ENCODE assay signal across 8 cellular contexts in the genomic region with DNA sequence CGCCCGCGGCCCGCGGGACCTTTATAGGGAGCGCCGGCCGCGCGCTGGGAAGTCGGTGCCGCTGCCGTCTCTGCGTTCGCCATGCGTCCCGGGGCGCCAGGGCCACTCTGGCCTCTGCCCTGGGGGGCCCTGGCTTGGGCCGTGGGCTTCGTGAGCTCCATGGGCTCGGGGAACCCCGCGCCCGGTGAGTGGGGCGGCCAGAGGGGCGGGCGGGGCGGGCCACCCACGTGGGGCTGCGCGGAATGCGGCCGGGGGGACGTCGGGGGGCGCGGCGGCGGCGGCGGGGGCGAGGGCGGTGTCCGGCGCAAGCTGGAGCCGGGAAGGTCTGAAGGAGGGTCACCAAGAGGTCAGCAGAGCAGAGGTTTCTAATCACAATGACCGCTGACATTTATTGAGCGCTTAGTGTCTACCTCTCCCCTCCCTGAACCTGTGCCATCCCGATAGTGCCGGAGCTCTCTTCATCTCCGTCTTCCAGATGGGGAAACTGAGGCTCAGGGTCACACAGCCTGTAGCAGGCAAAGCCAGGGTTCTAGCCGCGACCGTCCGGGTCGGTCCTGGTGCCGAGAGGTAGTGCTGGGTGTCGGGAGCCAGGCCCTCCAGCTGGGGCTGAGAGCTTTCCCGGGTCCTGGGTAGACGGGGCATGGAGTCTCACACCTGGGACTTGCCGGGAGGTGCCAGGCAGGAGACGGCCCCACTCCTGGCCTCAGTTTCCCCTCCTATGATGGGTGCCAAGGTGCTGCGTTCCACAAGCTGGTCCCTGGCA. TPM values are rescaled to one million over a fixed set of nuclear protein-coding genes. Genes with fewer than 3 reads are reported as not detected.
DNase-seq lines count a peak whose midpoint lies in the region; ATAC-seq, FAIRE-seq and TF ChIP-seq lines count a peak whose summit lies in the region.

Gene FSTL3, plus strand, starts transcription at position 50 of the 763 bp plus-strand sequence. Its CDS starts 32 bp downstream, at position 82.

- H3K9ac ChIP-seq in kidney (ENCODE audit: low read length in 2 of 2), result peak within 1 kb of the TSS; percentile 48 to 77
- H3K9ac ChIP-seq in stomach smooth muscle (ENCODE audit: low read length in 2 of 2), result peak within 1 kb of the TSS; percentile 83 to 94

- intact Hi-C loops in kidney (cut with DNase I) (no loop called here), OCI-LY7 (cut with micrococcal nuclease; ENCODE audit: unreplicated experiment) (no loop called here)
- intact Hi-C loops in activated naive CD4-positive, alpha-beta T cell treated with anti-CD3 and anti-CD28 coated beads for 36 hours (cut with micrococcal nuclease), result no loop called here

- no peak for FAIRE-seq in kidney (lab: Jason Lieb, UNC)

- H3K36me3 Mint-ChIP-seq in GM23338 (ENCODE audit: low read depth), result no peaks in the 10 kb centered on the region
- H3K36me3 Mint-ChIP-seq in activated naive CD4-positive, alpha-beta T cell treated with anti-CD3 and anti-CD28 coated beads for 36 hours (ENCODE audit: low read depth), result no peaks in the 10 kb centered on the region

- H3K4me1 Mint-ChIP-seq in GM23338, result no peaks in the 10 kb centered on the region; the same call in 2 of the 3 replicates
- H3K4me1 Mint-ChIP-seq in activated naive CD4-positive, alpha-beta T cell treated with anti-CD3 and anti-CD28 coated beads for 36 hours (ENCODE audit: low read depth), result peaks cover 13% of the 10 kb centered on the region

- H3K4me2 ChIP-seq in GM23338 (no peak within 1 kb of the TSS; the same call in 1 of the 2 replicates), OCI-LY7 (ENCODE audit: low read length) (no peak within 1 kb of the TSS)

- CTCF ChIA-PET in OCI-LY7 (lab: Charles Lee; ENCODE audit: unreplicated experiment), result no interaction called here
- CTCF ChIA-PET in activated naive CD4-positive, alpha-beta T cell treated with anti-CD3 and anti-CD28 coated beads for 36 hours (lab: Charles Lee), result no interaction called here

- H3K9me2 ChIP-seq in GM23338 (ENCODE audit: insufficient read depth) (no peaks in the 10 kb centered on the region), OCI-LY7 (ENCODE audit: insufficient read depth, low read length) (no peaks in the 10 kb centered on the region)

- H3K4me3 ChIP-seq in GM23338, result peak within 1 kb of the TSS; percentile 43; the same call in 1 of the 2 replicates
- peak within 1 kb of the TSS; percentile 83 for H3K4me3 ChIP-seq in astrocyte of the spinal cord (ENCODE audit: low read depth, low read length)
- H3K4me3 ChIP-seq in kidney (ENCODE audit: low read length in 2 of 2), result peak within 1 kb of the TSS; percentile 54 to 66
- H3K4me3 ChIP-seq in stomach smooth muscle (ENCODE audit: low read length in 2 of 2), result peak within 1 kb of the TSS; percentile 83 to 98
- H3K4me3 ChIP-seq in OCI-LY7 (ENCODE audit: low read depth, low read length, poor library complexity, severe bottlenecking), result no peak within 1 kb of the TSS

- POLR2A ChIA-PET in OCI-LY7 (lab: Charles Lee), result no interaction called here

- H3K27ac ChIP-seq in GM23338 (ENCODE audit: low read depth) (no peak within 1 kb of the TSS), kidney (ENCODE audit: low read depth in 2 of 2, low read length in 2 of 2) (peak within 1 kb of the TSS; percentile 67 to 71), stomach smooth muscle (ENCODE audit: low read length) (peak within 1 kb of the TSS; percentile 77), OCI-LY7 (ENCODE audit: low read depth, low read length, poor library complexity, severe bottlenecking) (no peak within 1 kb of the TSS)

- H3K27me3 ChIP-seq in GM23338 (ENCODE audit: insufficient read depth), result peaks cover 16% of the 10 kb centered on the region
- peaks cover 0 to 2% of the 10 kb centered on the region in 2 donors for H3K27me3 ChIP-seq in stomach smooth muscle (ENCODE audit: control insufficient read depth in 1 of 2, insufficient read depth in 2 of 2, low read length in 2 of 2)

- 0 out of 2 replicates have a peak, but pooled peaks cover 3% of the 10 kb centered on the region for H3K4me1 ChIP-seq in GM23338 (ENCODE audit: insufficient read depth)
- H3K4me1 ChIP-seq in kidney (ENCODE audit: control insufficient read depth in 1 of 2, insufficient read depth in 1 of 2, low read depth in 1 of 2, low read length in 2 of 2), result peaks cover 0 to 19% of the 10 kb centered on the region in 2 donors
- H3K4me1 ChIP-seq in stomach smooth muscle (ENCODE audit: control insufficient read depth, insufficient read depth, low read length), result peaks cover 30% of the 10 kb centered on the region
- H3K4me1 ChIP-seq in OCI-LY7 (ENCODE audit: insufficient read depth, low read length, poor library complexity, severe bottlenecking), result peaks cover 10% of the 10 kb centered on the region

- H3K27me3 Mint-ChIP-seq in GM23338 (ENCODE audit: insufficient read depth, low read depth, poor library complexity), result peaks cover 31% of the 10 kb centered on the region
- peaks cover 16% of the 10 kb centered on the region for H3K27me3 Mint-ChIP-seq in activated naive CD4-positive, alpha-beta T cell treated with anti-CD3 and anti-CD28 coated beads for 36 hours (ENCODE audit: low read depth)

- H4K20me1 ChIP-seq in GM23338 (replicated peaks; ENCODE audit: insufficient read depth) (no peaks in the 10 kb centered on the region), OCI-LY7 (ENCODE audit: insufficient read depth, low read length) (no peaks in the 10 kb centered on the region; the same call in 1 of the 2 replicates)

- no peak for ATAC-seq in GM23338
- ATAC-seq in activated CD4-positive, CD25-positive, alpha-beta regulatory T cell treated with anti-CD3 and anti-CD28 coated beads, Interleukin-2, amount 50 U/mL, for 24 hours, result no peak

- peak within 1 kb of the TSS; percentile 54 for H3K4me3 Mint-ChIP-seq in GM23338
- H3K4me3 Mint-ChIP-seq in activated naive CD4-positive, alpha-beta T cell treated with anti-CD3 and anti-CD28 coated beads for 36 hours, result no peak within 1 kb of the TSS

- no peaks in the 10 kb centered on the region for H3K9me3 ChIP-seq in kidney (ENCODE audit: control insufficient read depth in 1 of 2, low read length in 2 of 2)
- H3K9me3 ChIP-seq in stomach smooth muscle (ENCODE audit: control insufficient read depth in 2 of 2, low read length in 2 of 2), result no peaks in the 10 kb centered on the region
- no peaks in the 10 kb centered on the region for H3K9me3 ChIP-seq in OCI-LY7 (ENCODE audit: low read length)

- no peak for TF ChIP-seq CTCF in GM23338 (conservative IDR thresholded peaks at IDR 0.05; ENCODE audit: low read depth in 2 of 2)
- no peak for TF ChIP-seq CTCF in astrocyte of the spinal cord (IDR thresholded peaks at IDR 0.05; ENCODE audit: low read depth, low read length)
- no peak for TF ChIP-seq CTCF in kidney (IDR thresholded peaks at IDR 0.05; ENCODE audit: borderline replicate concordance, extremely low read depth, insufficient read depth)
- TF ChIP-seq CTCF in OCI-LY7 (conservative IDR thresholded peaks at IDR 0.05; ENCODE audit: low read length), result no peak

- DNase-seq in GM23338 (ENCODE audit: low spot score) (no peak), astrocyte of the spinal cord (ENCODE audit: low read depth, low spot score) (peak; percentile 24), kidney (peak; percentile 78), OCI-LY7 (ENCODE audit: low spot score) (no peak)
- no peak for DNase-seq in activated CD8-positive, alpha-beta memory T cell treated with anti-CD3 and anti-CD28 coated beads, Interleukin-2, amount 50 U/mL, for 48 hours
- DNase-seq in activated naive CD4-positive, alpha-beta T cell treated with anti-CD3 and anti-CD28 coated beads for 36 hours, result no peak

- no peak within 1 kb of the TSS for H3K27ac Mint-ChIP-seq in GM23338
- no peak within 1 kb of the TSS for H3K27ac Mint-ChIP-seq in activated naive CD4-positive, alpha-beta T cell treated with anti-CD3 and anti-CD28 coated beads for 36 hours

- H3K79me2 ChIP-seq in GM23338 (replicated peaks; ENCODE audit: insufficient read depth) (no peaks in the 10 kb centered on the region), OCI-LY7 (ENCODE audit: insufficient read depth, low read depth, low read length) (no peaks in the 10 kb centered on the region)

- H3K36me3 ChIP-seq in GM23338 (ENCODE audit: insufficient read depth), result no peaks in the 10 kb centered on the region
- no peaks in the 10 kb centered on the region for H3K36me3 ChIP-seq in kidney (ENCODE audit: control insufficient read depth in 1 of 2, insufficient read depth in 2 of 2, low read length in 2 of 2)
- H3K36me3 ChIP-seq in stomach smooth muscle (ENCODE audit: control insufficient read depth in 2 of 2, insufficient read depth in 2 of 2, low read length in 2 of 2), result peaks cover 0 to 2% of the 10 kb centered on the region in 2 donors
- H3K36me3 ChIP-seq in OCI-LY7 (ENCODE audit: insufficient read depth, low read length), result no peaks in the 10 kb centered on the region

- peaks cover 8% of the 10 kb centered on the region; the same call in 1 of the 2 replicates for H3F3A ChIP-seq in GM23338 (replicated peaks; ENCODE audit: low read depth)

- no peaks in the 10 kb centered on the region for H3K9me3 Mint-ChIP-seq in GM23338
- H3K9me3 Mint-ChIP-seq in activated naive CD4-positive, alpha-beta T cell treated with anti-CD3 and anti-CD28 coated beads for 36 hours, result no peaks in the 10 kb centered on the region

- in situ Hi-C loops in astrocyte of the spinal cord (cut with HindIII; ENCODE audit: low sequenced_read_pairs), result no loop called here

- no TSS peak for BruUV-seq in OCI-LY7 (replicated peaks; lab: Mats Ljungman, UMichigan)

- H2AFZ ChIP-seq in GM23338 (no peak within 1 kb of the TSS), OCI-LY7 (ENCODE audit: low read length) (no peak within 1 kb of the TSS)

TF ChIP-seq in GM23338, 12 proteins besides CTCF, POLR2A, EP300 and RAD21 (continues in another document):
- TF ChIP-seq ZNF114 (CRISPR knock-in tag; IDR thresholded peaks at IDR 0.05) (no peak), EZH2phosphoT487 (IDR thresholded peaks at IDR 0.05; ENCODE audit: unreplicated experiment) (no peak), NANOG (IDR thresholded peaks at IDR 0.05; ENCODE audit: borderline replicate concordance) (no peak)

RNA-seq across cellular contexts. Expression of gene FSTL3, which starts in this region (rescaled TPM):
- 10.1 and 12.5 TPM in 2 replicates for total RNA-seq in GM23338 (2014; rRNA removed; shearing (Covaris generic))
- polyA plus RNA-seq in GM23338 (2016; fragmentation: Nextera tagmentation; extraction: Ambion mirVana), result 2.9 and 3.1 TPM in 2 replicates
- total RNA-seq in kidney, result 63.0 TPM
- 23.9 TPM for polyA plus RNA-seq in kidney (ENCODE audit: insufficient read depth, low read depth, low replicate concordance)
- 3.4 and 5.7 TPM in 2 replicates for total RNA-seq in OCI-LY7 (2014; rRNA removed; shearing (Covaris generic))
- total RNA-seq in OCI-LY7 (2022), result 6.5 and 7.3 TPM in 2 replicates
- total RNA-seq in activated naive CD4-positive, alpha-beta T cell treated with anti-CD3 and anti-CD28 coated beads for 36 hours, result 1 to 10 TPM; 9.3 to 9.8 TPM

Comparison
In these comparisons a context has a peak if more than half of its experiments do, and no peak if none do; other contexts are left out.
1. DNase-seq: peak in astrocyte of the spinal cord (single experiment) and kidney (single experiment); none in GM23338 (single experiment), OCI-LY7 (single experiment), activated CD8-positive, alpha-beta memory T cell treated with anti-CD3 and anti-CD28 coated beads, Interleukin-2, amount 50 U/mL, for 48 hours (single experiment) and activated naive CD4-positive, alpha-beta T cell treated with anti-CD3 and anti-CD28 coated beads for 36 hours (single experiment).
2. H3K27ac ChIP-seq: peak in kidney (2 of 2) and stomach smooth muscle (single experiment); none in GM23338 (single experiment) and OCI-LY7 (single experiment).